ENCODE assay signal across 8 cellular contexts in the genomic region with DNA sequence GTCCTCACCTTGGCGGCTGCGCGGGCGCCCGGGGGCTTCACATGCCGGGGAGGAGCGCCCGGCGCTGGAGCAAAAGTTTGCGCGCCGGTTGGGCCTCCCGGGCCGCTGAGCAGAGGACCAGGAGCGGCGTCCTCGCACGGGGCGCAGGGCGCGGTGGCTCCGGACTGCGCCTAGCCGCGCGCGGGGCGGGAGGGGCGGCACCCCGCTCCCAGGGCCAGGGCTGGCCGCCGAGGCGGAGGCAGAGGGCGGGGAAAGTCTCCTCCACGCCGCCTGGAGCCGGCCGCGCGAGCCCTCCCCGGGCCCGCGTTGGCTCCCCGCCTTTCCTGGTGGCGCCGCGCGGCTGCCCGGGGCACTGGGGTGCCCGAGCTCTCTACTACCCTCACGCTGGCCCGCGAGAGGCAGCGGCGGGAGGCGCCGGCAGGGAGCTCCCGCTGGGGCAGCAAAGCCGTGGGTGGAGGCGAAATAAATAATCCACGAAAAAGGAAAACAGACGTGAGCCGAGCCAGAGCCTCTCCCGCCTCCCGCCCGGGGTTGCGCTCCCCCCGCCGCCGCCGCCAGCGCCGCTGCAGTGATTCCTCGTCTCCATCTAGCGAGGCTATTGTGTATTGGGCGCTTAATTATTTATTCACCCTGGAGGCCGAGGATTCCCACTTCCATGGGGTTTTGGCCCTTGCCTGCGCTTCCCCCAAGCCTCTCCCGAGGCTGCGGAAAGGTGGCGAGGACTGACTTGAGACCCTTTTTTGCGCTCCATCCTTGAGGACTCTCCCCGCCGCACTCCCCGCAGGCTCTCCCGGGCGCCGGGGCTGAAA. TPM values are rescaled to one million over a fixed set of nuclear protein-coding genes. Genes with fewer than 3 reads are reported as not detected.
DNase-seq lines count a peak whose midpoint lies in the region; ATAC-seq and TF ChIP-seq lines count a peak whose summit lies in the region.

No MANE protein-coding gene starts in this region.

- no peaks in the 10 kb centered on the region for H3K36me3 ChIP-seq in BLaER1 treated with 17β-estradiol and CSF1 and Interleukin-3, amounts not matched to agents 10 nM and 100 nM
- H3K36me3 ChIP-seq in liver (ENCODE audit: control insufficient read depth in 4 of 4, insufficient read depth in 3 of 4, low read depth in 1 of 4, low read length in 3 of 4) (no peaks in the 10 kb centered on the region), tibial nerve (no peaks in the 10 kb centered on the region)

- H3K4me2 ChIP-seq in BLaER1 treated with 17β-estradiol and CSF1 and Interleukin-3, amounts not matched to agents 10 nM and 100 nM = peak overlapping the region; percentile 41 to 69 (median 62); a peak in 20 of 22 replicates

- no peak overlapping the region for H3K27ac ChIP-seq in BLaER1 treated with 17β-estradiol and CSF1 and Interleukin-3, amounts not matched to agents 10 nM and 100 nM
- no peak overlapping the region for H3K27ac ChIP-seq in liver (ENCODE audit: low read depth in 1 of 2, low read length in 2 of 2)
- peak overlapping the region; percentile 71 to 92 (median 78) for H3K27ac ChIP-seq in tibial nerve

- peaks cover 0 to 19% (median 0%) of the 10 kb centered on the region in 11 experiments; a peak in 5 of 22 replicates for H4K20me1 ChIP-seq in BLaER1 treated with 17β-estradiol and CSF1 and Interleukin-3, amounts not matched to agents 10 nM and 100 nM

- DNase-seq in NCI-H1417 treated with DMSO at 0.1 percent for 48 hours (lab: John Stamatoyannopoulos, UW) = peak; percentile 73
- DNase-seq in cerebellar cortex (ENCODE audit: low spot score) = peak; percentile 60
- DNase-seq in tibial nerve (ENCODE audit: low spot score in 2 of 2) = no peak
- DNase-seq in activated naive CD4-positive, alpha-beta T cell treated with anti-CD3 and anti-CD28 coated beads, Interleukin-2, amount 50 U/mL, for 16 hours = no peak
- no peak for DNase-seq in activated naive CD4-positive, alpha-beta T cell (lab: John Stamatoyannopoulos, UW)

- TF ChIP-seq RAD21 in liver (IDR thresholded peaks at IDR 0.05) = peak; percentile 34 to 46

- H3K9ac ChIP-seq in BLaER1 treated with 17β-estradiol and CSF1 and Interleukin-3, amounts not matched to agents 10 nM and 100 nM = peak overlapping the region in 1 of 11 experiments; percentile 11; a peak in 1 of 22 replicates
- H3K9ac ChIP-seq in liver (ENCODE audit: low read depth in 1 of 2, low read length in 2 of 2) = no peak overlapping the region

- no peak for ATAC-seq in HG02970 (IDR thresholded peaks at IDR 0.05; ENCODE audit: low FRiP score, unreplicated experiment)

- peak in 1 of 2 donors; percentile 63 for TF ChIP-seq POLR2A in tibial nerve (IDR thresholded peaks at IDR 0.05)

- peak in 1 of 2 donors; percentile 58 for TF ChIP-seq EP300 in tibial nerve (IDR thresholded peaks at IDR 0.05)

- H3K4me1 ChIP-seq in BLaER1 treated with 17β-estradiol and CSF1 and Interleukin-3, amounts not matched to agents 10 nM and 100 nM = peaks cover 0 to 13% (median 0%) of the 10 kb centered on the region in 10 experiments; a peak in 4 of 20 replicates
- H3K4me1 ChIP-seq in liver (ENCODE audit: control insufficient read depth in 4 of 4, insufficient read depth in 4 of 4, low read length in 3 of 4) (peaks cover 0 to 17% (median 2%) of the 10 kb centered on the region in 4 donors), tibial nerve (peaks cover 0 to 32% (median 9%) of the 10 kb centered on the region in 4 donors)

- peaks cover 0 to 17% (median 11%) of the 10 kb centered on the region in 11 experiments; a peak in 13 of 22 replicates for H3K9me3 ChIP-seq in BLaER1 treated with 17β-estradiol and CSF1 and Interleukin-3, amounts not matched to agents 10 nM and 100 nM (replicated peaks in 1 of 11)
- H3K9me3 ChIP-seq in liver (ENCODE audit: control insufficient read depth in 4 of 4, low read length in 3 of 4) (no peaks in the 10 kb centered on the region), tibial nerve (no peaks in the 10 kb centered on the region)

- H3K27me3 ChIP-seq in BLaER1 treated with 17β-estradiol and CSF1 and Interleukin-3, amounts not matched to agents 10 nM and 100 nM = peaks cover 42 to 58% (median 51%) of the 10 kb centered on the region in 11 experiments
- H3K27me3 ChIP-seq in liver (ENCODE audit: control insufficient read depth in 4 of 4, insufficient read depth in 4 of 4, low read length in 3 of 4) (peaks cover 0 to 21% (median 11%) of the 10 kb centered on the region in 4 donors), tibial nerve (no peaks in the 10 kb centered on the region)

- H3K4me3 ChIP-seq in BLaER1 treated with 17β-estradiol and CSF1 and Interleukin-3, amounts not matched to agents 10 nM and 100 nM = peak overlapping the region; percentile 25 to 63 (median 45); a peak in 19 of 20 replicates
- H3K4me3 ChIP-seq in liver (ENCODE audit: low read depth in 1 of 3, low read length in 3 of 3) (peak overlapping the region in 1 of 3 donors; percentile 37), tibial nerve (peak overlapping the region; percentile 45 to 70 (median 60))

- TF ChIP-seq CTCF in liver (IDR thresholded peaks at IDR 0.05; ENCODE audit: low read depth, low read length, missing input control) (peak; percentile 22), tibial nerve (IDR thresholded peaks at IDR 0.05) (peak; percentile 30 to 54 (median 49))

- WGBS in liver = 2% methylated on average over 88 of the region's 88 CpGs
- WGBS in tibial nerve, 2 donors = 3% methylated on average over 33 to 35 of the region's 88 CpGs

TF ChIP-seq in liver, 16 proteins besides CTCF, POLR2A, EP300 and RAD21:
- TF ChIP-seq HNF4A (conservative IDR thresholded peaks at IDR 0.05) = no peak
- no peak for TF ChIP-seq SP1 (IDR thresholded peaks at IDR 0.05)
- TF ChIP-seq YY1 (IDR thresholded peaks at IDR 0.05) = no peak
- no peak for TF ChIP-seq NR2F2 (IDR thresholded peaks at IDR 0.05)
- TF ChIP-seq, protein P1, sequence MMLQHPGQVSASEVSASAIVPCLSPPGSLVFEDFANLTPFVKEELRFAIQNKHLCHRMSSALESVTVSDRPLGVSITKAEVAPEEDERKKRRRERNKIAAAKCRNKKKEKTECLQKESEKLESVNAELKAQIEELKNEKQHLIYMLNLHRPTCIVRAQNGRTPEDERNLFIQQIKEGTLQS (IDR thresholded peaks at IDR 0.05) = no peak
- no peak for TF ChIP-seq EGR1 (IDR thresholded peaks at IDR 0.05; ENCODE audit: low read depth in 2 of 2)
- TF ChIP-seq, protein P2, sequence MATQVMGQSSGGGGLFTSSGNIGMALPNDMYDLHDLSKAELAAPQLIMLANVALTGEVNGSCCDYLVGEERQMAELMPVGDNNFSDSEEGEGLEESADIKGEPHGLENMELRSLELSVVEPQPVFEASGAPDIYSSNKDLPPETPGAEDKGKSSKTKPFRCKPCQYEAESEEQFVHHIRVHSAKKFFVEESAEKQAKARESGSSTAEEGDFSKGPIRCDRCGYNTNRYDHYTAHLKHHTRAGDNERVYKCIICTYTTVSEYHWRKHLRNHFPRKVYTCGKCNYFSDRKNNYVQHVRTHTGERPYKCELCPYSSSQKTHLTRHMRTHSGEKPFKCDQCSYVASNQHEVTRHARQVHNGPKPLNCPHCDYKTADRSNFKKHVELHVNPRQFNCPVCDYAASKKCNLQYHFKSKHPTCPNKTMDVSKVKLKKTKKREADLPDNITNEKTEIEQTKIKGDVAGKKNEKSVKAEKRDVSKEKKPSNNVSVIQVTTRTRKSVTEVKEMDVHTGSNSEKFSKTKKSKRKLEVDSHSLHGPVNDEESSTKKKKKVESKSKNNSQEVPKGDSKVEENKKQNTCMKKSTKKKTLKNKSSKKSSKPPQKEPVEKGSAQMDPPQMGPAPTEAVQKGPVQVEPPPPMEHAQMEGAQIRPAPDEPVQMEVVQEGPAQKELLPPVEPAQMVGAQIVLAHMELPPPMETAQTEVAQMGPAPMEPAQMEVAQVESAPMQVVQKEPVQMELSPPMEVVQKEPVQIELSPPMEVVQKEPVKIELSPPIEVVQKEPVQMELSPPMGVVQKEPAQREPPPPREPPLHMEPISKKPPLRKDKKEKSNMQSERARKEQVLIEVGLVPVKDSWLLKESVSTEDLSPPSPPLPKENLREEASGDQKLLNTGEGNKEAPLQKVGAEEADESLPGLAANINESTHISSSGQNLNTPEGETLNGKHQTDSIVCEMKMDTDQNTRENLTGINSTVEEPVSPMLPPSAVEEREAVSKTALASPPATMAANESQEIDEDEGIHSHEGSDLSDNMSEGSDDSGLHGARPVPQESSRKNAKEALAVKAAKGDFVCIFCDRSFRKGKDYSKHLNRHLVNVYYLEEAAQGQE (IDR thresholded peaks at IDR 0.05) = no peak
- no peak for TF ChIP-seq JUND (IDR thresholded peaks at IDR 0.05)
TF ChIP-seq in liver: peak in this region for 0.

RNA-seq across cellular contexts. Expression of a gene that starts 0.5 kb away (rescaled TPM):
- total RNA-seq in liver (under 1 TPM in 1 of 2 donors, not detected in 1; 0.08 TPM), tibial nerve (10 to 100 TPM; 21.1 to 46.8 (median 35.3) TPM)
- polyA plus RNA-seq in liver = under 1 TPM; 0.13 to 0.38 TPM

Comparison
In these comparisons a context has a peak if more than half of its experiments do, and no peak if none do; other contexts are left out.
1. H3K27ac ChIP-seq: peak in tibial nerve (4 of 4); none in BLaER1 treated with 17β-estradiol and CSF1 and Interleukin-3, amounts not matched to agents 10 nM and 100 nM (0 of 11) and liver (0 of 2).
2. DNase-seq: peak in NCI-H1417 treated with DMSO at 0.1 percent for 48 hours (single experiment) and cerebellar cortex (single experiment); none in tibial nerve (0 of 2), activated naive CD4-positive, alpha-beta T cell treated with anti-CD3 and anti-CD28 coated beads, Interleukin-2, amount 50 U/mL, for 16 hours (single experiment) and activated naive CD4-positive, alpha-beta T cell (0 of 4).
3. RNA of a gene that starts 0.5 kb away (total RNA-seq): 21.1 to 46.8 TPM in tibial nerve; 0.08 TPM in liver; every median in the first group is over 10 times any median in the second.